ENCODE assay signal across 10 cellular contexts in the genomic region with DNA sequence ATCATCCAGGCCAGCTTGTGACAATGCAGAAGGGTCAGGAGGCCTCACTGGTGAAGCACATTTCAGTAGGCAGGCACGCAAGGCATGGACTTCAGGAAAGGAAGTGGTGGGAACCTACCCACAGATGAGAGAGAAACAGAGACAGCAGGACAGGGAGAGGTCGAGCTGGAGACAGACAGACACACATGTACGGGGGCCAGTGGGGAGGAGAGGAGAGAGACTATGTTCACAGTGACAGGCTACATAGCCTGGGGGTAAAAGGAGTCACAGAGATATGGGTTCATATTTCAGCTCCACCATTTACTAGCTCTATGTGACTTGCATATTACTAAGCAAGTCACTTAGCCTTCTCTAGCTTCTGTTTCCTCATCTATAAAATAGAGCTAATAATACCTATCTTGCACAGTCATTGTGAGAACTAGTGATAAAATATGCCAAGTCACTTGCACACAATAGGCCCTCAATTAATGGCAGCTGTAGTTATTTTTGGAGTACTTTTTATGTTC.
A peak's percentile ranks its signal among the peaks of the same experiment; 100 is the strongest.
DNase-seq lines count a peak whose midpoint lies in the region; ATAC-seq, FAIRE-seq and TF ChIP-seq lines count a peak whose summit lies in the region.
"Had no signal": no experiment of that assay in that cellular context is flagged by ENCODE, and none has a peak within 500 bp of the region (broad histone marks: within the 10 kb centered on the region; RNA-seq: fewer than 3 reads in every experiment).

No MANE protein-coding gene starts in this region.

- no peaks in the 10 kb centered on the region for H3K27me3 Mint-ChIP-seq in activated CD4-positive, alpha-beta memory T cell treated with anti-CD3 and anti-CD28 coated beads, Interleukin-2, amount 10 ng/mL, durations not matched to agents 7 days and 5 days
- H3K27me3 Mint-ChIP-seq in CD8-positive, alpha-beta T cell (ENCODE audit: low read depth), result no peaks in the 10 kb centered on the region
- H3K27me3 Mint-ChIP-seq: effector memory CD8-positive, alpha-beta T cell had no signal

- H3K27ac ChIP-seq in CD8-positive, alpha-beta T cell (ENCODE audit: low read depth, low read length), result no peak overlapping the region

- peak; percentile 89 for FAIRE-seq in GM19239 (lab: Jason Lieb, UNC)

- H3K9me3 Mint-ChIP-seq in activated CD4-positive, alpha-beta memory T cell treated with anti-CD3 and anti-CD28 coated beads, Interleukin-2, amount 10 ng/mL, durations not matched to agents 7 days and 5 days, result peaks cover 3% of the 10 kb centered on the region
- H3K9me3 Mint-ChIP-seq in CD8-positive, alpha-beta T cell, result no peaks in the 10 kb centered on the region
- H3K9me3 Mint-ChIP-seq: effector memory CD8-positive, alpha-beta T cell had no signal

- TF ChIP-seq CTCF in CD8-positive, alpha-beta T cell (IDR thresholded peaks at IDR 0.05), result no peak

- no peaks in the 10 kb centered on the region for H3K9me3 ChIP-seq in CD8-positive, alpha-beta T cell (ENCODE audit: low read length)

- H3K4me1 ChIP-seq in CD8-positive, alpha-beta T cell (ENCODE audit: insufficient read depth, low read length), result peaks cover 9% of the 10 kb centered on the region

- H3K4me1 Mint-ChIP-seq in activated CD4-positive, alpha-beta memory T cell treated with anti-CD3 and anti-CD28 coated beads, Interleukin-2, amount 10 ng/mL, durations not matched to agents 7 days and 5 days, result peaks cover 47% of the 10 kb centered on the region
- peaks cover 24% of the 10 kb centered on the region for H3K4me1 Mint-ChIP-seq in CD8-positive, alpha-beta T cell (ENCODE audit: low read depth)

- no peak overlapping the region for H3K4me3 ChIP-seq in CD8-positive, alpha-beta T cell (ENCODE audit: low read depth, low read length)

- H3K4me3 Mint-ChIP-seq in activated CD4-positive, alpha-beta memory T cell treated with anti-CD3 and anti-CD28 coated beads, Interleukin-2, amount 10 ng/mL, durations not matched to agents 7 days and 5 days, result no peak overlapping the region
- no peak overlapping the region for H3K4me3 Mint-ChIP-seq in CD8-positive, alpha-beta T cell
- H3K4me3 Mint-ChIP-seq: effector memory CD8-positive, alpha-beta T cell; mesothelial cell of epicardium had no signal

- peak; percentile 52 for ATAC-seq in HG03175 (IDR thresholded peaks at IDR 0.05; ENCODE audit: unreplicated experiment)
- ATAC-seq in CD8-positive, alpha-beta T cell, result no peak
- ATAC-seq: effector memory CD8-positive, alpha-beta T cell had no signal

- POLR2A ChIA-PET in activated CD4-positive, alpha-beta memory T cell treated with anti-CD3 and anti-CD28 coated beads, Interleukin-2, amount 10 ng/mL, durations not matched to agents 7 days and 5 days (lab: Charles Lee), result interaction anchor here (0.8 to 3.8 kb wide), 11 partner anchors 10 to 152 kb away, joined by 3 to 25 read pairs (median 4); no protein-coding TSS in a partner anchor
- POLR2A ChIA-PET in CD8-positive, alpha-beta T cell (lab: Charles Lee), result interaction anchor here (0.6 to 2.4 kb wide), 6 partner anchors 10 to 93 kb away, joined by 3 to 8 read pairs (median 3); no protein-coding TSS in a partner anchor

- H3K27ac Mint-ChIP-seq in activated CD4-positive, alpha-beta memory T cell treated with anti-CD3 and anti-CD28 coated beads, Interleukin-2, amount 10 ng/mL, durations not matched to agents 7 days and 5 days, result peak overlapping the region; percentile 34
- no peak overlapping the region for H3K27ac Mint-ChIP-seq in CD8-positive, alpha-beta T cell
- H3K27ac Mint-ChIP-seq: effector memory CD8-positive, alpha-beta T cell; mesothelial cell of epicardium had no signal

- H3K36me3 ChIP-seq in CD8-positive, alpha-beta T cell (ENCODE audit: insufficient read depth, low read length), result no peaks in the 10 kb centered on the region

- no peaks in the 10 kb centered on the region for H3K27me3 ChIP-seq in CD8-positive, alpha-beta T cell (ENCODE audit: insufficient read depth, low read length)

- DNase-seq in CD1c-positive myeloid dendritic cell (ENCODE audit: extremely low spot score), result peak; percentile 38
- no peak for DNase-seq in GM19239 (ENCODE audit: insufficient read length, low spot score)
- DNase-seq in activated CD4-positive, alpha-beta memory T cell treated with anti-CD3 and anti-CD28 coated beads, Interleukin-2, amount 10 ng/mL, durations not matched to agents 7 days and 5 days, result peak; percentile 40
- no peak for DNase-seq in DMS 273 (lab: John Stamatoyannopoulos, UW; ENCODE audit: unreplicated experiment)
- no peak for DNase-seq in NCI-H2171 treated with DMSO at 0.1 percent for 48 hours (lab: John Stamatoyannopoulos, UW)
- DNase-seq in CD8-positive, alpha-beta T cell, result no peak
- DNase-seq in hypothalamus (lab: John Stamatoyannopoulos, UW), result no peak
- DNase-seq: effector memory CD8-positive, alpha-beta T cell had no signal

- H3K36me3 Mint-ChIP-seq in activated CD4-positive, alpha-beta memory T cell treated with anti-CD3 and anti-CD28 coated beads, Interleukin-2, amount 10 ng/mL, durations not matched to agents 7 days and 5 days (ENCODE audit: low read depth), result peaks cover 9% of the 10 kb centered on the region
- H3K36me3 Mint-ChIP-seq in CD8-positive, alpha-beta T cell, result no peaks in the 10 kb centered on the region
- H3K36me3 Mint-ChIP-seq: mesothelial cell of epicardium had no signal

- intact Hi-C loops in CD8-positive, alpha-beta T cell (cut with DNase I, micrococcal nuclease), result no loop called here

- CTCF ChIA-PET in activated CD4-positive, alpha-beta memory T cell treated with anti-CD3 and anti-CD28 coated beads, Interleukin-2, amount 10 ng/mL, durations not matched to agents 7 days and 5 days (lab: Charles Lee), result interaction anchor here (0.9 to 1.7 kb wide), 6 partner anchors 14 to 157 kb away, joined by 3 to 5 read pairs (median 4); a partner anchor contains a TSS
- CTCF ChIA-PET in CD8-positive, alpha-beta T cell (lab: Charles Lee), result interaction anchor here (0.5 to 1.7 kb wide), 3 partner anchors 16 to 157 kb away, joined by 3 to 4 read pairs (median 3); no protein-coding TSS in a partner anchor

Comparison
In these comparisons a context has a peak if more than half of its experiments do, and no peak if none do; other contexts are left out.
1. DNase-seq: peak in CD1c-positive myeloid dendritic cell (single experiment) and activated CD4-positive, alpha-beta memory T cell treated with anti-CD3 and anti-CD28 coated beads, Interleukin-2, amount 10 ng/mL, durations not matched to agents 7 days and 5 days (single experiment); none in GM19239 (single experiment), DMS 273 (single experiment), NCI-H2171 treated with DMSO at 0.1 percent for 48 hours (single experiment), CD8-positive, alpha-beta T cell (0 of 7) and hypothalamus (0 of 51).